ENCODE assay signal across 11 cellular contexts in genomic region chr1:8472668-8473067, GRCh38.
DNase-seq lines count a peak whose midpoint lies in the region; ATAC-seq, FAIRE-seq and TF ChIP-seq lines count a peak whose summit lies in the region.
"Had no signal": no experiment of that assay in that cellular context is flagged by ENCODE, and none has a peak within 500 bp of the region (broad histone marks: within the 10 kb centered on the region; RNA-seq: fewer than 3 reads in every experiment).

No MANE protein-coding gene starts in this region.

- FAIRE-seq in GM12878 (lab: Jason Lieb, UNC): peak; percentile 83
- no peak for FAIRE-seq in HepG2 (lab: Jason Lieb, UNC)

- H2AFZ ChIP-seq in GM12878 (ENCODE audit: control insufficient read depth, low read depth, low read length): no peak overlapping the region
- H2AFZ ChIP-seq in HepG2 (ENCODE audit: low read length): no peak overlapping the region

- no peaks in the 10 kb centered on the region for H3K36me3 Mint-ChIP-seq in T-cell

- H3K4me2 ChIP-seq in GM12878 (ENCODE audit: control insufficient read depth, insufficient read depth) (peak overlapping the region; percentile 78), HepG2 (ENCODE audit: low read depth, low read length) (no peak overlapping the region)

- POLR2A ChIA-PET in T-cell (lab: Charles Lee): interaction anchor here in 1 of 2 donors (0.7 kb wide), 1 partner anchor 54 kb away, joined by 3 read pairs; no protein-coding TSS in a partner anchor
- POLR2A ChIA-PET in GM12878 (lab: Charles Lee): interaction anchor here (0.7 to 3.1 kb wide), 4 partner anchors 42 to 134 kb away, joined by 3 to 15 read pairs (median 6); no protein-coding TSS in a partner anchor
- POLR2A ChIA-PET in HepG2 (lab: Yijun Ruan, JAX): no interaction called here

- SMC1A ChIA-PET in GM12878 (lab: Charles Lee; ENCODE audit: uncharacterized antibody, unreplicated experiment): interaction anchor here (0.7 to 3.2 kb wide), 19 partner anchors 10 to 290 kb away, joined by 3 to 24 read pairs (median 5); no protein-coding TSS in a partner anchor

- H3K9ac ChIP-seq in GM12878 (ENCODE audit: control insufficient read depth, insufficient read depth, low read length) (no peak overlapping the region), HepG2 (ENCODE audit: insufficient read depth, low read depth, low read length) (no peak overlapping the region)

- intact Hi-C loops in GM12878 (cut with micrococcal nuclease; ENCODE audit: unreplicated experiment): loop anchor here (2.0 kb wide), 1 partner anchor 44 kb away; no protein-coding TSS in a partner anchor
- intact Hi-C loops in HepG2 (cut with micrococcal nuclease; ENCODE audit: unreplicated experiment): no loop called here

- peak overlapping the region; percentile 22 to 55 for H3K27ac Mint-ChIP-seq in T-cell

- in situ Hi-C loops in GM12878 (cut with MboI) (no loop called here), HepG2 (cut with HindIII; ENCODE audit: extremely low pct_ligation_motif_present, low pct_unique_long_range_greater_than_20kb) (no loop called here)

- H3K9me3 ChIP-seq in GM12878 (replicated peaks; ENCODE audit: control insufficient read depth, insufficient read depth, low read length) (no peaks in the 10 kb centered on the region), HepG2 (ENCODE audit: low read length) (no peaks in the 10 kb centered on the region)

- H3K9me3 Mint-ChIP-seq in T-cell: no peaks in the 10 kb centered on the region

- peaks cover 2% of the 10 kb centered on the region; the same call in 1 of the 2 replicates for H3K79me2 ChIP-seq in GM12878 (ENCODE audit: control insufficient read depth, insufficient read depth, low read length)
- peaks cover 18% of the 10 kb centered on the region for H3K79me2 ChIP-seq in HepG2 (ENCODE audit: insufficient read depth, low read length)

- H3K4me1 Mint-ChIP-seq in T-cell: peaks cover 20 to 40% (median 30%) of the 10 kb centered on the region in 3 donors

- TF ChIP-seq RAD21 in GM12878 (IDR thresholded peaks at IDR 0.05; ENCODE audit: insufficient read depth, low read depth, low read length): peak; percentile 31; the same call in 1 of the 2 replicates
- TF ChIP-seq RAD21 in HepG2 (CRISPR knock-in tag; IDR thresholded peaks at IDR 0.05): no peak

- H3K36me3 ChIP-seq in GM12878 (ENCODE audit: control insufficient read depth in 2 of 2, insufficient read depth in 2 of 2, low read length in 1 of 2): no peaks in the 10 kb centered on the region
- peaks cover 1 to 8% of the 10 kb centered on the region in 2 experiments; a peak in 3 of 5 replicates for H3K36me3 ChIP-seq in HepG2 (replicated peaks in 1 of 2; ENCODE audit: control insufficient read depth in 1 of 2, insufficient read depth in 2 of 2, low read length in 2 of 2)

- peak; percentile 78 to 84 for ATAC-seq in activated CD4-positive, CD25-positive, alpha-beta regulatory T cell treated with anti-CD3 and anti-CD28 coated beads, Interleukin-2, amount 50 U/mL, for 24 hours
- ATAC-seq in T-cell (replicated peaks in 1 of 4) (peak; percentile 90 to 99 (median 94)), GM12878 (peak; percentile 62), HepG2 (no peak)

- H4K20me1 ChIP-seq in GM12878 (ENCODE audit: control insufficient read depth, insufficient read depth): no peaks in the 10 kb centered on the region
- peaks cover 39% of the 10 kb centered on the region for H4K20me1 ChIP-seq in HepG2 (ENCODE audit: insufficient read depth, low read length)

- no peak for DNase-seq in activated CD4-positive, CD25-positive, alpha-beta regulatory T cell (lab: John Stamatoyannopoulos, UW)
- DNase-seq in T-cell (peak in 29 of 34 experiments; percentile 9 to 60 (median 33)), GM12878 (ENCODE audit: low read depth, low spot score) (no peak), erythroblast (lab: John Stamatoyannopoulos, UW) (no peak), NCI-H69 (lab: John Stamatoyannopoulos, UW) (no peak), HepG2 (ENCODE audit: low spot score) (no peak)
- peak; percentile 28 for DNase-seq in stimulated activated naive CD4-positive, alpha-beta T cell treated with Interleukin-2 at 50 U/mL for 16 hours (lab: John Stamatoyannopoulos, UW)
- DNase-seq: amygdala, mammary epithelial cell, NCI-H1417 treated with DMSO at 0.1 percent for 48 hours had no signal

- H3K4me3 Mint-ChIP-seq in T-cell: no peak overlapping the region

- RAD21 ChIA-PET in GM12878 (lab: Charles Lee; ENCODE audit: unreplicated experiment): interaction anchor here (0.7 to 3.4 kb wide), 10 partner anchors 9 to 254 kb away, joined by 3 to 33 read pairs (median 4); no protein-coding TSS in a partner anchor

- WGBS in GM12878 (ENCODE audit: insufficient coverage, insufficient replicate concordance, low lambda C conversion rate, missing lambda C conversion rate): 0% methylated on average over 2 of the region's 2 CpGs
- WGBS in HepG2 (ENCODE audit: low lambda C conversion rate): 98% methylated on average over 2 of the region's 2 CpGs

- 0 out of 4 replicates have a peak, but pooled peaks of 1 of the 2 experiments have one; percentile 14 for TF ChIP-seq EP300 in GM12878 (IDR thresholded peaks at IDR 0.05; ENCODE audit: borderline replicate concordance in 1 of 2, control insufficient read depth in 1 of 2, low read depth in 2 of 2, low read length in 2 of 2)
- no peak for TF ChIP-seq EP300 in HepG2 (IDR thresholded peaks at IDR 0.05; ENCODE audit: low read depth in 2 of 2, low read length in 2 of 2)
- TF ChIP-seq EP300 in HepG2 (CRISPR knock-in tag; IDR thresholded peaks at IDR 0.05; ENCODE audit: borderline replicate concordance): no peak

- no peak for TF ChIP-seq CTCF in GM12878 (IDR thresholded peaks at IDR 0.05 in 2 of 3, conservative IDR thresholded peaks at IDR 0.05 in 1 of 3; ENCODE audit: control insufficient read depth in 2 of 3, extremely low read depth in 1 of 3, insufficient read depth in 1 of 3, low read depth in 3 of 3, low read length in 3 of 3)
- TF ChIP-seq CTCF in HepG2 (CRISPR knock-in tag; IDR thresholded peaks at IDR 0.05): no peak

- H3K27me3 ChIP-seq in GM12878 (replicated peaks in 1 of 2; ENCODE audit: control insufficient read depth in 2 of 2, insufficient read depth in 2 of 2, low read length in 1 of 2) (no peaks in the 10 kb centered on the region), HepG2 (ENCODE audit: control insufficient read depth in 1 of 2, insufficient read depth in 2 of 2, low read length in 2 of 2) (no peaks in the 10 kb centered on the region)

- H3K27ac ChIP-seq in GM12878 (ENCODE audit: control insufficient read depth, insufficient read depth) (peak overlapping the region; percentile 25; the same call in 1 of the 2 replicates), HepG2 (ENCODE audit: extremely low read length, insufficient read depth, low read length) (no peak overlapping the region)

- H3K4me1 ChIP-seq in GM12878 (ENCODE audit: control insufficient read depth, insufficient read depth, low read length): peaks cover 48% of the 10 kb centered on the region
- peaks cover 53% of the 10 kb centered on the region for H3K4me1 ChIP-seq in HepG2 (ENCODE audit: insufficient read depth, low read length)

- H3K27me3 Mint-ChIP-seq in T-cell: no peaks in the 10 kb centered on the region

- H3K4me3 ChIP-seq in GM12878: no peak overlapping the region
- no peak overlapping the region for H3K4me3 ChIP-seq in HepG2 (replicated peaks in 1 of 3; ENCODE audit: insufficient read depth in 1 of 3, low read depth in 2 of 3, low read length in 3 of 3)

- BruUV-seq in GM12878 (replicated peaks; lab: Mats Ljungman, UMichigan): no TSS peak
- BruUV-seq in HepG2 (replicated peaks; lab: Mats Ljungman, UMichigan): no TSS peak

- TF ChIP-seq POLR2A in GM12878 (IDR thresholded peaks at IDR 0.05; ENCODE audit: low read depth, low read length): no peak
- TF ChIP-seq POLR2A in erythroblast (IDR thresholded peaks at IDR 0.05; ENCODE audit: low read length): no peak
- TF ChIP-seq POLR2A in HepG2 (IDR thresholded peaks at IDR 0.05; ENCODE audit: insufficient read depth in 1 of 2, low read depth in 2 of 2, low read length in 2 of 2): no peak

- CTCF ChIA-PET in T-cell (lab: Charles Lee) (interaction anchor here in 1 of 2 donors (0.5 to 1.8 kb wide), 6 partner anchors 63 to 1686 kb away, joined by 3 to 6 read pairs (median 4); no protein-coding TSS in a partner anchor), GM12878 (lab: Yijun Ruan, JAX) (interaction anchor here (0.6 to 3.4 kb wide), 13 partner anchors 12 to 490 kb away, joined by 3 to 15 read pairs (median 4); no protein-coding TSS in a partner anchor), HepG2 (lab: Yijun Ruan, JAX; ENCODE audit: low intra/inter-chr PET ratio, low total read pairs) (no interaction called here)

TF ChIP-seq in GM12878, 131 proteins besides CTCF, POLR2A, EP300 and RAD21 (continues in another document):
- TF ChIP-seq ZZZ3 (IDR thresholded peaks at IDR 0.05; ENCODE audit: control insufficient read depth, insufficient read length, low read depth) (no peak), MTA2 (IDR thresholded peaks at IDR 0.05; ENCODE audit: low read depth) (no peak), MEF2B (IDR thresholded peaks at IDR 0.05; ENCODE audit: partially characterized antibody, poor library complexity, severe bottlenecking) (no peak), POLR2AphosphoS5 (IDR thresholded peaks at IDR 0.05; ENCODE audit: low read length) (no peak)

TF ChIP-seq in HepG2, 621 proteins besides CTCF, POLR2A, EP300 and RAD21 (continues in another document):
- TF ChIP-seq AKAP8 (CRISPR knock-in tag; IDR thresholded peaks at IDR 0.05): no peak
- TF ChIP-seq JARID2 (CRISPR knock-in tag; IDR thresholded peaks at IDR 0.05; ENCODE audit: insufficient replicate concordance): no peak
- no peak for TF ChIP-seq FOXA1 (IDR thresholded peaks at IDR 0.05)
- TF ChIP-seq FOXA1 (CRISPR knock-in tag; IDR thresholded peaks at IDR 0.05): no peak
- no peak for TF ChIP-seq MXD4 (CRISPR knock-in tag; IDR thresholded peaks at IDR 0.05)
- TF ChIP-seq PHF5A (CRISPR knock-in tag; IDR thresholded peaks at IDR 0.05; ENCODE audit: low read depth, unreplicated experiment): no peak
- no peak for TF ChIP-seq ZNF879 (CRISPR knock-in tag; IDR thresholded peaks at IDR 0.05)
- TF ChIP-seq HNRNPUL1 (IDR thresholded peaks at IDR 0.05; ENCODE audit: low read depth, low read length): no peak
- TF ChIP-seq ZNF790 (CRISPR knock-in tag; IDR thresholded peaks at IDR 0.05; ENCODE audit: borderline replicate concordance): no peak
- no peak for TF ChIP-seq ARHGAP35 (CRISPR knock-in tag; IDR thresholded peaks at IDR 0.05; ENCODE audit: borderline replicate concordance)
- no peak for TF ChIP-seq SMARCE1 (IDR thresholded peaks at IDR 0.05; ENCODE audit: borderline replicate concordance)
- no peak for TF ChIP-seq CENPT (CRISPR knock-in tag; IDR thresholded peaks at IDR 0.05; ENCODE audit: low read depth)
- no peak for TF ChIP-seq HNRNPL (IDR thresholded peaks at IDR 0.05; ENCODE audit: low read depth, low read length)

Comparison
In these comparisons a context has a peak if more than half of its experiments do, and no peak if none do; other contexts are left out.
1. DNase-seq: peak in T-cell (29 of 34) and stimulated activated naive CD4-positive, alpha-beta T cell treated with Interleukin-2 at 50 U/mL for 16 hours (single experiment); none in activated CD4-positive, CD25-positive, alpha-beta regulatory T cell (0 of 4), GM12878 (single experiment), erythroblast (0 of 2), NCI-H69 (single experiment) and HepG2 (single experiment).